ENCODE assay signal across 19 cellular contexts in genomic region chr1:107255469-107255868, GRCh38.
"Had no signal": no experiment of that assay in that cellular context is flagged by ENCODE, and none has a peak within 500 bp of the region (broad histone marks: within the 10 kb centered on the region; RNA-seq: fewer than 3 reads in every experiment).

No MANE protein-coding gene starts in this region.

- H3K4me1 Mint-ChIP-seq: T-cell had no signal

- H3K4me2 ChIP-seq: SK-N-SH had no signal

- DNase-seq: Kasumi-1, KG1, MM.1S, NCI-H1092 treated with DMSO at 0.1 percent for 48 hours, NCI-H1436, NCI-H187, NCI-H2029, NCI-H2081 treated with DMSO at 0.1 percent for 48 hours, NCI-H2171, NCI-H226, NCI-H510A, NCI-H524 treated with DMSO at 0.1 percent for 48 hours, NCI-H774, SHP77, SK-N-SH, SW 1271, T-cell had no signal

- H3K27ac Mint-ChIP-seq: T-cell had no signal

- H3K9me3 ChIP-seq: SK-N-SH had no signal

- H3K9me2 ChIP-seq: SK-N-SH had no signal

- H3K36me3 Mint-ChIP-seq: T-cell had no signal

- ATAC-seq: Panc1, T-cell had no signal

- H3K27ac ChIP-seq: RWPE1 had no signal

- H3K9ac ChIP-seq: SK-N-SH had no signal

- H3K9me3 Mint-ChIP-seq: T-cell had no signal

- H3K4me3 Mint-ChIP-seq: T-cell had no signal
